38 cellular contexts compared by ENCODE assay signal in the genomic region with DNA sequence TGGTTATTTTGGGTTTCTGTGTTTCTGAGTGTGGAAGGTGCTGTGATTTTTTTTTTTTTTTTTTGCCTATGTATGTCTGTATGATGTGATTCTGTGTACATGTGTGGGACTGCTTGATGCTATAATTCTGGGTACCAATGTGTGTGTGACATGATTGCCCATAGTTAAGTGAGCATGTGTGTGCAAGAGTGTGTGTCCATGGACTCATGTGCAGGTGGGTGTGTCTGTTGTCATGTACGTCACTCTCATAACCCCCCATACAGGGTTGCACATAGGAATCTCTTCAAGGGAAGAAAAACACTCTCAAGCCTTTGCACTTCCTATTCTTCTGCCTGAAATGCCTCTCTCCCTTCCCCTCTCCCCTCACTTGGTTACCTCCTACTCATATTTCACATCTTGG. TPM values are rescaled to one million over a fixed set of nuclear protein-coding genes. Genes with fewer than 3 reads are reported as not detected.
"Had no signal": no experiment of that assay in that cellular context is flagged by ENCODE, and none has a peak within 500 bp of the region (broad histone marks: within the 10 kb centered on the region; RNA-seq: fewer than 3 reads in every experiment).

No MANE protein-coding gene starts in this region.

- H3K9me3 Mint-ChIP-seq: activated CD4-positive, alpha-beta T cell treated with anti-CD3 and anti-CD28 coated beads, Interleukin-2, amount 10 ng/mL, durations not matched to agents 7 days and 5 days; activated naive CD4-positive, alpha-beta T cell treated with anti-CD3 and anti-CD28 coated beads for 36 hours; activated T-cell treated with anti-CD3 and anti-CD28 coated beads, Interleukin-2, amount 50 U/mL, for 4 hours; activated T-helper 1 cell treated with anti-CD3 and anti-CD28 coated beads, Interleukin-12 subunit alpha, Interleukin-12 subunit beta, Interleukin-2, Interleukin-4 antibody, amounts not matched to agents 30 ng/mL and 10 ng/mL and 1 ng/mL, durations not matched to agents 14 hours and 24 hours and 36 hours had no signal

- ATAC-seq: activated CD8-positive, alpha-beta T cell treated with anti-CD3 and anti-CD28 coated beads, Interleukin-2, amount 10 ng/mL, durations not matched to agents 7 days and 5 days; activated naive CD4-positive, alpha-beta T cell treated with anti-CD3 and anti-CD28 coated beads, Interleukin-2, amount 50 U/mL, for 72 hours; activated T-cell treated with anti-CD3 and anti-CD28 coated beads, Interleukin-2, amount 50 U/mL, for 4 hours; Right ventricle myocardium inferior had no signal

- DNase-seq: activated CD4-positive, alpha-beta T cell treated with anti-CD3 and anti-CD28 coated beads, Interleukin-2, amount 10 ng/mL, durations not matched to agents 7 days and 5 days; activated CD4-positive, alpha-beta T cell treated with anti-CD3 and anti-CD28 coated beads, Interleukin-2, amount 50 U/mL, for 48 hours; activated CD8-positive, alpha-beta T cell treated with anti-CD3 and anti-CD28 coated beads, Interleukin-2, amount 10 ng/mL, durations not matched to agents 7 days and 5 days; activated gamma-delta T cell treated with Interleukin-2 at 50 U/mL for 16 hours; activated naive CD4-positive, alpha-beta T cell treated with anti-CD3 and anti-CD28 coated beads for 36 hours; activated T-cell treated with anti-CD3 and anti-CD28 coated beads for 4 hours; activated T-cell treated with anti-CD3 and anti-CD28 coated beads, Interleukin-2, amount 50 U/mL, for 4 hours; anterior cingulate cortex; caudate nucleus; cerebellar nuclear complex; Kasumi-1; KG1; MG63; NCI-H1092 treated with DMSO at 0.1 percent for 48 hours; NCI-H1417; NCI-H146; NCI-H187; NCI-H2081 treated with DMSO at 0.1 percent for 48 hours; NCI-H345; NCI-H526; NCI-H748 treated with DMSO at 0.1 percent for 48 hours; NK-92 treated with Interleukin-12 subunit alpha and Interleukin-12 subunit beta, amount 100 ng/mL, for 24 hours; PC-9; SIG-M5; SW 1271; T-helper 1 cell; T1000 had no signal

- H3K27ac Mint-ChIP-seq: activated CD4-positive, alpha-beta T cell treated with anti-CD3 and anti-CD28 coated beads, Interleukin-2, amount 10 ng/mL, durations not matched to agents 7 days and 5 days; activated CD8-positive, alpha-beta T cell treated with anti-CD3 and anti-CD28 coated beads, Interleukin-2, amount 10 ng/mL, durations not matched to agents 7 days and 5 days; activated naive CD4-positive, alpha-beta T cell treated with anti-CD3 and anti-CD28 coated beads for 36 hours; activated naive CD4-positive, alpha-beta T cell treated with anti-CD3 and anti-CD28 coated beads, Interleukin-2, amount 50 U/mL, for 72 hours; activated T-helper 1 cell treated with anti-CD3 and anti-CD28 coated beads, Interleukin-12 subunit alpha, Interleukin-12 subunit beta, Interleukin-2, Interleukin-4 antibody, amounts not matched to agents 30 ng/mL and 10 ng/mL and 1 ng/mL, durations not matched to agents 14 hours and 24 hours and 36 hours had no signal

- FAIRE-seq: bronchial epithelial cell, RCC 7860, TTC549 had no signal

- H2AFZ ChIP-seq: PC-9 had no signal

- H3K4me2 ChIP-seq: PC-9 had no signal

- H3K9me3 ChIP-seq: MG63 had no signal

- H3K27ac ChIP-seq: PC-9, RWPE1 had no signal

- H3K4me3 ChIP-seq: MG63, PC-9 had no signal

- H3K4me3 Mint-ChIP-seq: activated CD4-positive, alpha-beta T cell treated with anti-CD3 and anti-CD28 coated beads, Interleukin-2, amount 10 ng/mL, durations not matched to agents 7 days and 5 days; activated CD8-positive, alpha-beta T cell treated with anti-CD3 and anti-CD28 coated beads, Interleukin-2, amount 10 ng/mL, durations not matched to agents 7 days and 5 days; activated naive CD4-positive, alpha-beta T cell treated with anti-CD3 and anti-CD28 coated beads for 36 hours; activated T-cell treated with anti-CD3 and anti-CD28 coated beads, Interleukin-2, amount 50 U/mL, for 4 hours; activated T-helper 1 cell treated with anti-CD3 and anti-CD28 coated beads, Interleukin-12 subunit alpha, Interleukin-12 subunit beta, Interleukin-2, Interleukin-4 antibody, amounts not matched to agents 30 ng/mL and 10 ng/mL and 1 ng/mL, durations not matched to agents 14 hours and 24 hours and 36 hours had no signal

RNA-seq across cellular contexts. Expression of a gene that starts 47.5 kb away (rescaled TPM):
- total RNA-seq: activated CD4-positive, alpha-beta T cell treated with anti-CD3 and anti-CD28 coated beads, Interleukin-2, amount 10 ng/mL, durations not matched to agents 7 days and 5 days; activated CD8-positive, alpha-beta T cell treated with anti-CD3 and anti-CD28 coated beads, Interleukin-2, amount 10 ng/mL, durations not matched to agents 7 days and 5 days; activated naive CD4-positive, alpha-beta T cell treated with anti-CD3 and anti-CD28 coated beads for 36 hours; activated naive CD4-positive, alpha-beta T cell treated with anti-CD3 and anti-CD28 coated beads, Interleukin-2, amount 50 U/mL, for 72 hours; activated T-helper 1 cell treated with anti-CD3 and anti-CD28 coated beads, Interleukin-12 subunit alpha, Interleukin-12 subunit beta, Interleukin-2, Interleukin-4 antibody, amounts not matched to agents 30 ng/mL and 10 ng/mL and 1 ng/mL, durations not matched to agents 14 hours and 24 hours and 36 hours; NCI-H460; OCI-LY7; PC-9; SK-MEL-5; T-helper 2 cell treated with Interferon-gamma antibody and Interleukin-4, amounts not matched to agents 100 ng/mL and 5 ng/mL, for 36 hours had no signal
